ENCODE assay signal across 8 cellular contexts in genomic region chrX:54358424-54359211, GRCh38. TPM values are rescaled to one million over a fixed set of nuclear protein-coding genes. Genes with fewer than 3 reads are reported as not detected.
A peak's percentile ranks its signal among the peaks of the same experiment; 100 is the strongest.
DNase-seq lines count a peak whose midpoint lies in the region; ATAC-seq and TF ChIP-seq lines count a peak whose summit lies in the region.

No MANE protein-coding gene starts in this region.

- DNase-seq in NCI-H2107 treated with DMSO at 0.1 percent for 48 hours (lab: John Stamatoyannopoulos, UW; ENCODE audit: unreplicated experiment) (peak; percentile 94), endothelial cell (ENCODE audit: low spot score) (peak; percentile 67), midbrain (lab: John Stamatoyannopoulos, UW) (peak; percentile 82), GM13977 (ENCODE audit: low spot score) (no peak), NCI-H226 (no peak)
- peak in 2 of 3 experiments; percentile 5 to 13 for DNase-seq in activated CD8-positive, alpha-beta memory T cell treated with anti-CD3 and anti-CD28 coated beads for 48 hours (ENCODE audit: low read depth in 2 of 3, low spot score in 2 of 3)
- peak; percentile 2 to 3 for DNase-seq in stimulated activated CD8-positive, alpha-beta memory T cell treated with anti-CD3 and anti-CD28 coated beads, Interleukin-7, amount 100 ng/mL, for 1 hour (ENCODE audit: low read depth in 2 of 2)

- peak overlapping the region; percentile 99 for H3K27ac Mint-ChIP-seq in endothelial cell (ENCODE audit: unreplicated experiment)

- H3K27me3 Mint-ChIP-seq in endothelial cell (ENCODE audit: unreplicated experiment): peaks cover 8% of the 10 kb centered on the region

- H3K4me1 Mint-ChIP-seq in endothelial cell (ENCODE audit: unreplicated experiment): peaks cover 11% of the 10 kb centered on the region

- no peak for TF ChIP-seq CTCF in endothelial cell (IDR thresholded peaks at IDR 0.05; ENCODE audit: unreplicated experiment)
- TF ChIP-seq CTCF in GM13977 (IDR thresholded peaks at IDR 0.05; ENCODE audit: extremely low read depth, insufficient read depth, missing control alignments): no peak

- in situ Hi-C loops in GM13977 (cut with MboI; ENCODE audit: low pct_unique_long_range_greater_than_20kb, low sequenced_read_pairs, unreplicated experiment): no loop called here

- H3K9me3 Mint-ChIP-seq in endothelial cell (ENCODE audit: unreplicated experiment): no peaks in the 10 kb centered on the region

- peak; percentile 54 for ATAC-seq in GM19438 (IDR thresholded peaks at IDR 0.05; ENCODE audit: low read depth, unreplicated experiment)

- no peaks in the 10 kb centered on the region for H3K36me3 Mint-ChIP-seq in endothelial cell (ENCODE audit: low read depth, unreplicated experiment)

- peak overlapping the region; percentile 91 for H3K4me3 Mint-ChIP-seq in endothelial cell (ENCODE audit: unreplicated experiment)

RNA-seq across cellular contexts. Expression of gene WNK3, which starts 0.8 kb away (rescaled TPM):
- total RNA-seq in endothelial cell (ENCODE audit: unreplicated experiment): 12.5 TPM

Comparison
In these comparisons a context has a peak if more than half of its experiments do, and no peak if none do; other contexts are left out.
1. DNase-seq: peak in NCI-H2107 treated with DMSO at 0.1 percent for 48 hours (single experiment), activated CD8-positive, alpha-beta memory T cell treated with anti-CD3 and anti-CD28 coated beads for 48 hours (2 of 3), endothelial cell (single experiment), midbrain (single experiment) and stimulated activated CD8-positive, alpha-beta memory T cell treated with anti-CD3 and anti-CD28 coated beads, Interleukin-7, amount 100 ng/mL, for 1 hour (2 of 2); none in GM13977 (single experiment) and NCI-H226 (single experiment).